In the genomic region with DNA sequence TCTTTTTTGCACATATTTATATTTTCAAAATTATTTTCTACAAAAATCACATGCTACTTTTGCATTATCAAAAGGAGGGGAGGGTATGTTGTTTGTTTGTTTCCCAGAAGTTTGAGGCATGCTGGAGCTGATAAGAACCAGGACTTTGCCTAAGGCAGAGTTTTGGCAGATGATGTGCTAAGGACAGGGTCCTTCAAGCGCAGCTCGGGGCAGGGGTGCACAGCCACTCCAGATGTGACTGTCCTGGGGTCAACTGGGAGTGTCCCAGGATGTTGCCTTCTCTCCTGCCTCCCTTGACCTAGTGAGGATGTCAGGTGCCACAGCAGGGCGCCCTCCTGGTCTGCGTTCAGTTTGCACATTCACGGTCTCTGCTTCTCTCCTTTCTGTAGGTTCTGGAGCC, we compare ENCODE assay signal across 26 cellular contexts.
"Had no signal": no experiment of that assay in that cellular context is flagged by ENCODE, and none has a peak within 500 bp of the region (broad histone marks: within the 10 kb centered on the region; RNA-seq: fewer than 3 reads in every experiment).

No MANE protein-coding gene starts in this region.

- H3K4me3 ChIP-seq: esophagus squamous epithelium, heart right ventricle, left ventricle myocardium inferior, lung, ovary, right lobe of liver, skin epidermis, thoracic aorta, uterus had no signal

- H3K4me1 ChIP-seq: heart right ventricle, left ventricle myocardium inferior, uterus had no signal

- H3K9me3 ChIP-seq: esophagus squamous epithelium, heart right ventricle, left ventricle myocardium inferior, ovary, right lobe of liver, thoracic aorta, uterus had no signal

- H3K36me3 ChIP-seq: esophagus squamous epithelium, heart right ventricle, left ventricle myocardium inferior, ovary, right lobe of liver, thoracic aorta, uterus had no signal

- DNase-seq: activated CD4-positive, alpha-beta memory T cell treated with anti-CD3 and anti-CD28 coated beads for 36 hours; activated CD4-positive, alpha-beta T cell treated with anti-CD3 and anti-CD28 coated beads, Interleukin-2, amount 10 ng/mL, durations not matched to agents 24 days and 14 days; activated CD8-positive, alpha-beta memory T cell treated with anti-CD3 and anti-CD28 coated beads, Interleukin-2, amount 50 U/mL, for 4 hours; activated gamma-delta T cell treated with Interleukin-2 at 50 U/mL for 16 hours; activated naive CD4-positive, alpha-beta T cell treated with anti-CD3 and anti-CD28 coated beads, Interleukin-2, amount 50 U/mL, for 16 hours; activated T-cell treated with anti-CD3 and anti-CD28 coated beads, Interleukin-2, amount 50 U/mL, for 1 hour; amygdala; central memory CD4-positive, alpha-beta T cell; esophagus squamous epithelium; foreskin melanocyte; heart right ventricle; left ventricle myocardium inferior; naive B cell; nephron progenitor cell; ovary; right lobe of liver; stimulated activated CD4-positive, alpha-beta T cell treated with anti-CD3 and anti-CD28 coated beads, Interleukin-12 subunit alpha, Interleukin-12 subunit beta, amount 100 ng/mL, for 4 hours; stimulated activated CD4-positive, alpha-beta T cell treated with anti-CD3 and anti-CD28 coated beads, Interleukin-4, amount 100 ng/mL, for 24 hours; T-helper 9 cell; uterus had no signal

- H3K27me3 ChIP-seq: ovary, right lobe of liver, uterus had no signal

- FAIRE-seq: TTC549 had no signal

- H3K27ac ChIP-seq: epithelial cell of prostate, esophagus squamous epithelium, heart right ventricle, left ventricle myocardium inferior, ovary, right lobe of liver, skin epidermis, thoracic aorta, uterus, VCaP had no signal
